ENCODE assay signal across 11 cellular contexts in genomic region chr2:176087330-176088047, GRCh38. TPM values are rescaled to one million over a fixed set of nuclear protein-coding genes. Genes with fewer than 3 reads are reported as not detected.
DNase-seq lines count a peak whose midpoint lies in the region; ATAC-seq and TF ChIP-seq lines count a peak whose summit lies in the region.
"Had no signal": no experiment of that assay in that cellular context is flagged by ENCODE, and none has a peak within 500 bp of the region (broad histone marks: within the 10 kb centered on the region; RNA-seq: fewer than 3 reads in every experiment).

No MANE protein-coding gene starts in this region.

- 56% methylated on average over 29 of the region's 29 CpGs for WGBS in prostate gland

- no peaks in the 10 kb centered on the region for H3K36me3 ChIP-seq in HUES48 (ENCODE audit: control insufficient read depth, insufficient read depth, low read length)
- no peaks in the 10 kb centered on the region for H3K36me3 ChIP-seq in duodenal mucosa (ENCODE audit: control insufficient read depth in 1 of 2, insufficient read depth in 2 of 2, low read length in 2 of 2)
- no peaks in the 10 kb centered on the region for H3K36me3 ChIP-seq in prostate gland
- H3K36me3 ChIP-seq: tibial artery had no signal

- TF ChIP-seq POLR2A in prostate gland (IDR thresholded peaks at IDR 0.05) = no peak

- H3K9me3 ChIP-seq in HUES48 (ENCODE audit: control insufficient read depth, insufficient read depth, low read length) (no peaks in the 10 kb centered on the region), duodenal mucosa (ENCODE audit: control insufficient read depth in 1 of 2, low read length in 2 of 2) (no peaks in the 10 kb centered on the region), prostate gland (no peaks in the 10 kb centered on the region)

- no peak for ATAC-seq in HG02798 (IDR thresholded peaks at IDR 0.05; ENCODE audit: poor library complexity, unreplicated experiment)
- ATAC-seq: activated T-helper 17 cell treated with anti-CD3 and anti-CD28 coated beads, Interleukin-2, amount 50 U/mL, for 72 hours had no signal

- no peak overlapping the region for H3K9ac ChIP-seq in HUES48 (ENCODE audit: low read depth, low read length)
- no peak overlapping the region for H3K9ac ChIP-seq in duodenal mucosa (ENCODE audit: low read depth in 1 of 2, low read length in 2 of 2)

- intact Hi-C loops in prostate gland (cut with DNase I) = loop anchor here (2.0 to 5.0 kb wide), 3 partner anchors 397 to 835 kb away; no protein-coding TSS in a partner anchor

- DNase-seq in prostate gland (ENCODE audit: low spot score) (no peak), NCI-H146 (lab: John Stamatoyannopoulos, UW) (no peak)
- DNase-seq in NK-92 treated with Interleukin-12 subunit alpha and Interleukin-12 subunit beta, amount 100 ng/mL, for 24 hours (lab: John Stamatoyannopoulos, UW) = no peak
- DNase-seq: activated CD4-positive, CD25-positive, alpha-beta regulatory T cell; NCI-H1105 treated with DMSO at 0.1 percent for 48 hours had no signal

- no peak overlapping the region for H3K27ac ChIP-seq in HUES48 (ENCODE audit: low read depth, low read length)
- no peak overlapping the region for H3K27ac ChIP-seq in duodenal mucosa (ENCODE audit: low read depth, low read length)
- H3K27ac ChIP-seq in prostate gland = peak overlapping the region; percentile 67 to 70
- H3K27ac ChIP-seq: tibial artery had no signal

- H3K27me3 ChIP-seq in HUES48 (ENCODE audit: control insufficient read depth, insufficient read depth, low read length) (peaks cover 99% of the 10 kb centered on the region), duodenal mucosa (ENCODE audit: control insufficient read depth in 1 of 2, insufficient read depth in 2 of 2, low read length in 2 of 2) (peaks cover 93 to 96% of the 10 kb centered on the region in 2 donors), prostate gland (replicated peaks; ENCODE audit: insufficient read depth) (peaks cover 23% of the 10 kb centered on the region)

- H3K4me1 ChIP-seq in HUES48 (ENCODE audit: control insufficient read depth, insufficient read depth, low read length) (peaks cover 20% of the 10 kb centered on the region), duodenal mucosa (ENCODE audit: control insufficient read depth in 1 of 2, insufficient read depth in 2 of 2, low read length in 2 of 2) (peaks cover 10 to 23% of the 10 kb centered on the region in 2 donors), prostate gland (replicated peaks) (no peaks in the 10 kb centered on the region)

- TF ChIP-seq CTCF in prostate gland (IDR thresholded peaks at IDR 0.05) = no peak

- H3K4me3 ChIP-seq in HUES48 (ENCODE audit: low read depth, low read length) = peak overlapping the region; percentile 41
- peak overlapping the region; percentile 54 to 60 for H3K4me3 ChIP-seq in duodenal mucosa (ENCODE audit: low read depth in 1 of 2, low read length in 2 of 2)
- peak overlapping the region; percentile 10 to 21 for H3K4me3 ChIP-seq in prostate gland

RNA-seq across cellular contexts. Expression of gene EVX2, which starts 3.7 kb away (rescaled TPM):
- 1 to 10 TPM; 1.2 to 1.6 TPM for total RNA-seq in prostate gland
- total RNA-seq: activated T-helper 17 cell treated with anti-CD3 and anti-CD28 coated beads, Interleukin-2, amount 50 U/mL, for 72 hours; renal cortical epithelial cell had no signal

RNA-seq across cellular contexts. Expression of gene HOXD13, which starts 5.0 kb away (rescaled TPM):
- 10 to 100 TPM; 10.6 to 11.8 TPM for total RNA-seq in prostate gland
- total RNA-seq: activated T-helper 17 cell treated with anti-CD3 and anti-CD28 coated beads, Interleukin-2, amount 50 U/mL, for 72 hours; renal cortical epithelial cell had no signal

RNA-seq across cellular contexts. Expression of gene HOXD12, which starts 12.1 kb away (rescaled TPM):
- under 1 TPM in 1 of 2 donors, not detected in 1; 0.36 TPM for total RNA-seq in prostate gland
- total RNA-seq: activated T-helper 17 cell treated with anti-CD3 and anti-CD28 coated beads, Interleukin-2, amount 50 U/mL, for 72 hours; renal cortical epithelial cell had no signal

RNA-seq across cellular contexts. Expression of gene HOXD11, which starts 19.6 kb away (rescaled TPM):
- total RNA-seq in prostate gland = 10 to 100 TPM in 1 of 2 donors, 1 to 10 TPM in 1; 8.0 to 14.9 TPM
- total RNA-seq: activated T-helper 17 cell treated with anti-CD3 and anti-CD28 coated beads, Interleukin-2, amount 50 U/mL, for 72 hours had no signal

RNA-seq across cellular contexts. Expression of gene HOXD10, which starts 29.1 kb away (rescaled TPM):
- total RNA-seq in prostate gland = 10 to 100 TPM; 10.4 to 32.5 TPM
- total RNA-seq: activated T-helper 17 cell treated with anti-CD3 and anti-CD28 coated beads, Interleukin-2, amount 50 U/mL, for 72 hours had no signal

Comparison
In these comparisons a context has a peak if more than half of its experiments do, and no peak if none do; other contexts are left out.
1. H3K27ac ChIP-seq: peak in prostate gland (2 of 2); none in HUES48 (single experiment) and duodenal mucosa (single experiment).
2. Peak in every context shown above with its lines, with median percentiles within 50 percentile points of each other: H3K4me3 ChIP-seq.